1 cellular context compared by ENCODE assay signal in the genomic region with DNA sequence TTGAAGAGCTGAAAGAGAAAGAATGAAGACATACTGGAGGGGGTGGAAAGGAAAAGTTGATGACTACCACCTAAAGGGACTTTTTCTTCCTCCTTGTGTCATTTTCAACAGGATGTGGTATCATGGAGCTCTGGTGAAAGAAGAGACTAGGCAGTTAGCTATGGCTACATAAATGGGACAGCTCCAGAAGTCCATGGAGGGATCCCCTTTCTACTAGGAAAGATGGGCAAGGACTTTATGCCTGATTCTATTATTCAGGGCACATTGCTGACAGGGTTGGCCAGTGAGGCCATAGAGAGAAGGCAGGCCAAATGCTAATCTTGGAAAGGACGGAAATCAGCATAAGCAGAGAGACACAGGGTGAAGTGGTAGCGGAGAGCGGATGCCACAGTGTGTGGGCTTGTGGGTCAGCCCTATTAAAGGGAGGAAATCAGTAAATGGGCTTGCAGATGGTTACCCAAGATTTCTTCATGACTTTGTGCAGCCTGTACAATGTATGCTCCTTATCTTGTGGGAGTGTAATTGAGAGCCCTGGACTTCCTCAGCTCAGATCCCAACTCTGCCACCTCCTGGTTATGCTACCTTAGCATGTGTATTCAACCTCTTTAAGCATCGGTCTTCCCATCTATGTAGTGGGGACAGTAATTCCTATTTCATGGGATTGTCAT.
TF ChIP-seq lines count a peak whose summit lies in the region.

No MANE protein-coding gene starts in this region.

TF ChIP-seq in GM23338, 12 proteins besides CTCF, POLR2A, EP300 and RAD21 (continued from another document):
- TF ChIP-seq, protein P1, sequence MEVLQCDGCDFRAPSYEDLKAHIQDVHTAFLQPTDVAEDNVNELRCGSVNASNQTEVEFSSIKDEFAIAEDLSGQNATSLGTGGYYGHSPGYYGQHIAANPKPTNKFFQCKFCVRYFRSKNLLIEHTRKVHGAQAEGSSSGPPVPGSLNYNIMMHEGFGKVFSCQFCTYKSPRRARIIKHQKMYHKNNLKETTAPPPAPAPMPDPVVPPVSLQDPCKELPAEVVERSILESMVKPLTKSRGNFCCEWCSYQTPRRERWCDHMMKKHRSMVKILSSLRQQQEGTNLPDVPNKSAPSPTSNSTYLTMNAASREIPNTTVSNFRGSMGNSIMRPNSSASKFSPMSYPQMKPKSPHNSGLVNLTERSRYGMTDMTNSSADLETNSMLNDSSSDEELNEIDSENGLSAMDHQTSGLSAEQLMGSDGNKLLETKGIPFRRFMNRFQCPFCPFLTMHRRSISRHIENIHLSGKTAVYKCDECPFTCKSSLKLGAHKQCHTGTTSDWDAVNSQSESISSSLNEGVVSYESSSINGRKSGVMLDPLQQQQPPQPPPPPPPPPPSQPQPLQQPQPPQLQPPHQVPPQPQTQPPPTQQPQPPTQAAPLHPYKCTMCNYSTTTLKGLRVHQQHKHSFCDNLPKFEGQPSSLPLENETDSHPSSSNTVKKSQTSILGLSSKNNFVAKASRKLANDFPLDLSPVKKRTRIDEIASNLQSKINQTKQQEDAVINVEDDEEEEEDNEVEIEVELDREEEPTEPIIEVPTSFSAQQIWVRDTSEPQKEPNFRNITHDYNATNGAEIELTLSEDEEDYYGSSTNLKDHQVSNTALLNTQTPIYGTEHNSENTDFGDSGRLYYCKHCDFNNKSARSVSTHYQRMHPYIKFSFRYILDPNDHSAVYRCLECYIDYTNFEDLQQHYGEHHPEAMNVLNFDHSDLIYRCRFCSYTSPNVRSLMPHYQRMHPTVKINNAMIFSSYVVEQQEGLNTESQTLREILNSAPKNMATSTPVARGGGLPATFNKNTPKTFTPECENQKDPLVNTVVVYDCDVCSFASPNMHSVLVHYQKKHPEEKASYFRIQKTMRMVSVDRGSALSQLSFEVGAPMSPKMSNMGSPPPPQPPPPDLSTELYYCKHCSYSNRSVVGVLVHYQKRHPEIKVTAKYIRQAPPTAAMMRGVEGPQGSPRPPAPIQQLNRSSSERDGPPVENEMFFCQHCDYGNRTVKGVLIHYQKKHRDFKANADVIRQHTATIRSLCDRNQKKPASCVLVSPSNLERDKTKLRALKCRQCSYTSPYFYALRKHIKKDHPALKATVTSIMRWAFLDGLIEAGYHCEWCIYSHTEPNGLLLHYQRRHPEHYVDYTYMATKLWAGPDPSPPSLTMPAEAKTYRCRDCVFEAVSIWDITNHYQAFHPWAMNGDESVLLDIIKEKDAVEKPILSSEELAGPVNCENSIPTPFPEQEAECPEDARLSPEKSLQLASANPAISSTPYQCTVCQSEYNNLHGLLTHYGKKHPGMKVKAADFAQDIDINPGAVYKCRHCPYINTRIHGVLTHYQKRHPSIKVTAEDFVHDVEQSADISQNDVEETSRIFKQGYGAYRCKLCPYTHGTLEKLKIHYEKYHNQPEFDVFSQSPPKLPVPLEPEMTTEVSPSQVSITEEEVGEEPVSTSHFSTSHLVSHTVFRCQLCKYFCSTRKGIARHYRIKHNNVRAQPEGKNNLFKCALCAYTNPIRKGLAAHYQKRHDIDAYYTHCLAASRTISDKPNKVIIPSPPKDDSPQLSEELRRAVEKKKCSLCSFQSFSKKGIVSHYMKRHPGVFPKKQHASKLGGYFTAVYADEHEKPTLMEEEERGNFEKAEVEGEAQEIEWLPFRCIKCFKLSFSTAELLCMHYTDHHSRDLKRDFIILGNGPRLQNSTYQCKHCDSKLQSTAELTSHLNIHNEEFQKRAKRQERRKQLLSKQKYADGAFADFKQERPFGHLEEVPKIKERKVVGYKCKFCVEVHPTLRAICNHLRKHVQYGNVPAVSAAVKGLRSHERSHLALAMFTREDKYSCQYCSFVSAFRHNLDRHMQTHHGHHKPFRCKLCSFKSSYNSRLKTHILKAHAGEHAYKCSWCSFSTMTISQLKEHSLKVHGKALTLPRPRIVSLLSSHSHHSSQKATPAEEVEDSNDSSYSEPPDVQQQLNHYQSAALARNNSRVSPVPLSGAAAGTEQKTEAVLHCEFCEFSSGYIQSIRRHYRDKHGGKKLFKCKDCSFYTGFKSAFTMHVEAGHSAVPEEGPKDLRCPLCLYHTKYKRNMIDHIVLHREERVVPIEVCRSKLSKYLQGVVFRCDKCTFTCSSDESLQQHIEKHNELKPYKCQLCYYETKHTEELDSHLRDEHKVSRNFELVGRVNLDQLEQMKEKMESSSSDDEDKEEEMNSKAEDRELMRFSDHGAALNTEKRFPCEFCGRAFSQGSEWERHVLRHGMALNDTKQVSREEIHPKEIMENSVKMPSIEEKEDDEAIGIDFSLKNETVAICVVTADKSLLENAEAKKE (CRISPR knock-in tag; IDR thresholded peaks at IDR 0.05), result no peak
